21 cellular contexts compared by ENCODE assay signal in the genomic region with DNA sequence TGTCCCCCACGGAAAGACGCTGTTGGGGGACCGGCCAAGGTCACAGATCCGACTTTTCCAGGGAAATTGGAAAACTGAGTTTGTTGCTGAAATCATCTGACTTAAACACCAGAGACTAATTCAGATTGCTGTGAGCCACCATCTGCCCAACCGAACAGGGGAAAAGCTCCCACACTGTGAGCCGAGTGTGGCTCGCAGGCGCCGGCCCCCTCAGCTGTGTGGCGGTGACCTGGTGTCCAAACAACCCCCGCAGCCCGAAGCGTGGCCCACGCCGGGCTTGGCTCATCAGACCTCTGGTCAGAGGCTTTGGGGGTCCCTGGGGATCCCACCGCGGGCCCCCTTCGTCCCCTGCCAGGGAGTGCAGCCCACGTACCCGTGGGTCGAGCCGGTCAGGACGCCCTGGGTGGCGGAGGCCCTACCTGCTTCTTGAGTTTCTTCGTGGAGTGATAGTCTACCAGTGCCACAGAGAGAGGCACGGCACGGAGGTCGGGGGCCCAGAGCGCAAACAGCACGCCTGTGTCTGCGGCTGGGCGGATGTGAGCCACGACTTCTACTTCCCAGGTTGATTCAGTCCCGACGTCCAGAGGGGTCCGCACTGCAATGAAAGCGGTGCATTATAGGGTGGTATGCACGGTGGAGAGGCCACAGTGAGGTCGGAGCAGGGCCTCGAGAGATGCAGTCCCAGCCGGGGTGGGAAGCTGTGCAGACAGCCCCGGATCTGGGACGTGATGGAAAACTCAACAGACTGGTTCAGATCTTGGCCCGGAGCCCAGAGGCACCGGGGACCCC. TPM values are rescaled to one million over a fixed set of nuclear protein-coding genes. Genes with fewer than 3 reads are reported as not detected.
A peak's percentile ranks its signal among the peaks of the same experiment; 100 is the strongest.
DNase-seq lines count a peak whose midpoint lies in the region; ATAC-seq and TF ChIP-seq lines count a peak whose summit lies in the region.
"Had no signal": no experiment of that assay in that cellular context is flagged by ENCODE, and none has a peak within 500 bp of the region (broad histone marks: within the 10 kb centered on the region; RNA-seq: fewer than 3 reads in every experiment).

No MANE protein-coding gene starts in this region.

- no peak overlapping the region for H2BK120ac ChIP-seq in neuronal stem cell (ENCODE audit: low read depth, low read length)

- H2BK12ac ChIP-seq in neuronal stem cell (ENCODE audit: low read length) = no peak overlapping the region

- TF ChIP-seq CTCF in endothelial cell (IDR thresholded peaks at IDR 0.05; ENCODE audit: unreplicated experiment) = no peak

- H4K8ac ChIP-seq in neuronal stem cell (ENCODE audit: low read depth, low read length) = no peak overlapping the region

- H3K4me3 Mint-ChIP-seq in endothelial cell (ENCODE audit: unreplicated experiment) = no peak overlapping the region
- H3K4me3 Mint-ChIP-seq: CD8-positive, alpha-beta T cell had no signal

- H3K18ac ChIP-seq in neuronal stem cell (ENCODE audit: low read length) = peak overlapping the region; percentile 85

- no peak overlapping the region for H3K9ac ChIP-seq in neuronal stem cell (ENCODE audit: low read depth, low read length, poor library complexity)
- H3K9ac ChIP-seq: BLaER1 treated with 17β-estradiol and CSF1 and Interleukin-3, amounts not matched to agents 10 nM and 100 nM; KMS-11 had no signal

- no peak overlapping the region for H3K4me2 ChIP-seq in neuronal stem cell (ENCODE audit: insufficient read depth, low read length, poor library complexity, severe bottlenecking)
- H3K4me2 ChIP-seq: A549; BLaER1 treated with 17β-estradiol and CSF1 and Interleukin-3, amounts not matched to agents 10 nM and 100 nM; KMS-11 had no signal

- peaks cover 40% of the 10 kb centered on the region for H3K27me3 Mint-ChIP-seq in endothelial cell (ENCODE audit: unreplicated experiment)

- no peak overlapping the region for H2AFZ ChIP-seq in neuronal stem cell (ENCODE audit: low read length)

- no peak overlapping the region for H2AK5ac ChIP-seq in neuronal stem cell (ENCODE audit: low read depth, low read length)

- H2BK5ac ChIP-seq in neuronal stem cell (ENCODE audit: low read length) = peak overlapping the region; percentile 39

- peak in 2 of 3 donors; percentile 50 to 59 for DNase-seq in right cardiac atrium
- no peak for DNase-seq in cardiac septum (ENCODE audit: low spot score)
- DNase-seq in endothelial cell (ENCODE audit: low spot score) = no peak
- no peak for DNase-seq in neuronal stem cell (ENCODE audit: low spot score)
- DNase-seq in HuH-7 (ENCODE audit: low spot score) = no peak
- no peak for DNase-seq in T-helper 2 cell
- DNase-seq: Calu3; CD8-positive, alpha-beta T cell; GF-D8; GOT3; NCI-H1417; NCI-H187; NCI-H2107; NCI-H510A; NCI-H774 had no signal

- peaks cover 16% of the 10 kb centered on the region for H3K36me3 Mint-ChIP-seq in endothelial cell (ENCODE audit: low read depth, unreplicated experiment)

- peaks cover 7% of the 10 kb centered on the region for H3K4me1 ChIP-seq in right cardiac atrium (ENCODE audit: control insufficient read depth, insufficient read depth, low read length)
- peaks cover 0 to 16% of the 10 kb centered on the region in 2 donors for H3K4me1 ChIP-seq in neuronal stem cell (ENCODE audit: control insufficient read depth in 2 of 2, insufficient read depth in 1 of 2, low read depth in 1 of 2, low read length in 2 of 2)

- H3K4me1 Mint-ChIP-seq in endothelial cell (ENCODE audit: unreplicated experiment) = peaks cover 6% of the 10 kb centered on the region

- H3K27ac ChIP-seq in right cardiac atrium (ENCODE audit: low read length) (no peak overlapping the region), neuronal stem cell (replicated peaks; ENCODE audit: low read length) (no peak overlapping the region)
- H3K27ac ChIP-seq: BLaER1 treated with 17β-estradiol and CSF1 and Interleukin-3, amounts not matched to agents 10 nM and 100 nM; KMS-11 had no signal

- no peak overlapping the region for H3K23ac ChIP-seq in neuronal stem cell (ENCODE audit: low read depth, low read length, poor library complexity)

- WGBS in right cardiac atrium = 91% methylated on average over 45 of the region's 45 CpGs
- WGBS in neuronal stem cell (ENCODE audit: extremely low coverage in 2 of 2, insufficient read length in 2 of 2, insufficient replicate concordance in 1 of 2), 2 donors = no CpG with 5 or more reads among the region's 45 CpGs

- H3K27me3 ChIP-seq in right cardiac atrium (ENCODE audit: control insufficient read depth, insufficient read depth) (no peaks in the 10 kb centered on the region), neuronal stem cell (ENCODE audit: control insufficient read depth in 3 of 3, insufficient read depth in 3 of 3, low read depth in 1 of 3, low read length in 3 of 3) (no peaks in the 10 kb centered on the region)
- H3K27me3 ChIP-seq: BLaER1 treated with 17β-estradiol and CSF1 and Interleukin-3, amounts not matched to agents 10 nM and 100 nM had no signal

- peaks cover 6% of the 10 kb centered on the region for H3K79me1 ChIP-seq in neuronal stem cell (ENCODE audit: low read depth, low read length)

- ATAC-seq in right cardiac atrium (no peak), GM21526 (IDR thresholded peaks at IDR 0.05; ENCODE audit: low FRiP score, unreplicated experiment) (no peak), HG03095 (IDR thresholded peaks at IDR 0.05; ENCODE audit: unreplicated experiment) (no peak)
- ATAC-seq: A549; CD8-positive, alpha-beta T cell had no signal

- no peaks in the 10 kb centered on the region for H3K9me3 ChIP-seq in right cardiac atrium (ENCODE audit: control insufficient read depth, low read length)
- H3K9me3 ChIP-seq in neuronal stem cell (replicated peaks in 1 of 2; ENCODE audit: control insufficient read depth in 2 of 2, insufficient read depth in 1 of 2, low read depth in 1 of 2, low read length in 2 of 2) = peaks cover 0 to 2% of the 10 kb centered on the region in 2 donors
- H3K9me3 ChIP-seq: A549 had no signal

- H3K4me3 ChIP-seq in right cardiac atrium (ENCODE audit: low read length) (no peak overlapping the region), neuronal stem cell (ENCODE audit: low read length in 2 of 2) (no peak overlapping the region)
- H3K4me3 ChIP-seq: A549; BLaER1 treated with 17β-estradiol and CSF1 and Interleukin-3, amounts not matched to agents 10 nM and 100 nM had no signal

- H3K36me3 ChIP-seq in neuronal stem cell (replicated peaks in 1 of 2; ENCODE audit: control insufficient read depth in 2 of 2, insufficient read depth in 2 of 2, low read length in 2 of 2) = peaks cover 0 to 7% of the 10 kb centered on the region in 2 donors

- peak overlapping the region; percentile 98 for H3K14ac ChIP-seq in neuronal stem cell (ENCODE audit: low read length)

- H3K27ac Mint-ChIP-seq in endothelial cell (ENCODE audit: unreplicated experiment) = peak overlapping the region; percentile 63
- H3K27ac Mint-ChIP-seq: CD8-positive, alpha-beta T cell had no signal

- intact Hi-C loops in right cardiac atrium (cut with DNase I) (loop anchor here in 1 of 4 donors (5.0 kb wide), 1 partner anchor 39 kb away; the partner anchor contains the start of gene GAS6), cardiac septum (cut with DNase I) (no loop called here)

- no peaks in the 10 kb centered on the region for H3K9me3 Mint-ChIP-seq in endothelial cell (ENCODE audit: unreplicated experiment)
- H3K9me3 Mint-ChIP-seq: CD8-positive, alpha-beta T cell had no signal

- H4K91ac ChIP-seq in neuronal stem cell (ENCODE audit: low read depth, low read length, poor library complexity) = no peak overlapping the region

- H2BK15ac ChIP-seq in neuronal stem cell (ENCODE audit: low read length) = no peak overlapping the region

- no peak overlapping the region for H3K4ac ChIP-seq in neuronal stem cell (ENCODE audit: low read length)

RNA-seq across cellular contexts. Expression of gene GAS6, which starts 40.7 kb away (rescaled TPM):
- total RNA-seq in right cardiac atrium = 100 to 1,000 TPM; 197 to 213 (median 202) TPM
- 273 TPM for polyA plus RNA-seq in right cardiac atrium
- total RNA-seq in cardiac septum = 201 TPM
- total RNA-seq in endothelial cell (ENCODE audit: unreplicated experiment) = 19.8 TPM
- 34.2 TPM for polyA plus RNA-seq in neuronal stem cell (2013, experiment 1 of 2)
- polyA plus RNA-seq in neuronal stem cell (2013, experiment 2 of 2) = 33.8 TPM
- total RNA-seq: OCI-LY7 had no signal

Comparison
In these comparisons a context has a peak if more than half of its experiments do, and no peak if none do; other contexts are left out.
1. DNase-seq: peak in right cardiac atrium (2 of 3); none in cardiac septum (single experiment), endothelial cell (single experiment), neuronal stem cell (single experiment), HuH-7 (single experiment) and T-helper 2 cell (0 of 5).